ENCODE assay signal across 11 cellular contexts in the genomic region with DNA sequence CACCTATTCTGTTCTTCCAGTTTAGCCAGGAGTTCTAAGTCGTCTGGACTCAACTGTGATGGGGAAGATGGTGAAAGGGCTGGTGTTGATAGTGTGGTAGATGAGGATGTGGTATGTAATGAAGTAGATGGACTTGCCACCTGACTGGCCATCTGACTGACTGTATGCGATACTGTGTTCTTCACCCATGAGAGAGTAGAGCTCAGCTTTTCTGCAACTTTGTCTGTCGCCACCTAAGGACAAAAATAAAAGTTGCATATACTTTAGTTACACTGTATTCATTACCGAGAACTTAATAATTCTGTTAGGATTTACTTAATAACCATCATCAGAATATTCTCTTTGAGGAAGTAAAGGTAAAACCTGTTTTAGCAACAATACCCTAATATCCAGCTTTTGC. TPM values are rescaled to one million over a fixed set of nuclear protein-coding genes. Genes with fewer than 3 reads are reported as not detected.
DNase-seq lines count a peak whose midpoint lies in the region; ATAC-seq, FAIRE-seq and TF ChIP-seq lines count a peak whose summit lies in the region.
"Had no signal": no experiment of that assay in that cellular context is flagged by ENCODE, and none has a peak within 500 bp of the region (broad histone marks: within the 10 kb centered on the region; RNA-seq: fewer than 3 reads in every experiment).

No MANE protein-coding gene starts in this region.

- no peaks in the 10 kb centered on the region for H3K79me2 ChIP-seq in OCI-LY3 (ENCODE audit: low read length)

- no peaks in the 10 kb centered on the region for H3K9me3 Mint-ChIP-seq in natural killer cell treated with Interleukin-12 subunit alpha and Interleukin-12 subunit beta and Interleukin-15 and Interleukin-18, amount 100 ng/mL, for 72 hours

- peaks cover 15% of the 10 kb centered on the region for H3K4me1 ChIP-seq in OCI-LY3 (ENCODE audit: low read length)
- no peaks in the 10 kb centered on the region for H3K4me1 ChIP-seq in mucosa of descending colon (ENCODE audit: low read depth)

- TF ChIP-seq CTCF in GM12872 (IDR thresholded peaks at IDR 0.05; ENCODE audit: insufficient read depth, low read depth, low read length) (peak; percentile 38; the same call in 1 of the 3 replicates), OCI-LY3 (IDR thresholded peaks at IDR 0.05; ENCODE audit: low read depth, low read length) (peak; percentile 44), fibroblast of mammary gland (conservative IDR thresholded peaks at IDR 0.05; ENCODE audit: control insufficient read depth, insufficient read depth, low read depth, low read length) (peak; percentile 23), mucosa of descending colon (IDR thresholded peaks at IDR 0.05) (no peak)

- H3K4me3 Mint-ChIP-seq in natural killer cell treated with Interleukin-12 subunit alpha and Interleukin-12 subunit beta and Interleukin-15 and Interleukin-18, amount 100 ng/mL, for 72 hours = no peak overlapping the region

- H3K36me3 ChIP-seq in OCI-LY3 (replicated peaks; ENCODE audit: low read depth, low read length) = no peaks in the 10 kb centered on the region
- H3K36me3 ChIP-seq in mucosa of descending colon (ENCODE audit: low read depth) = no peaks in the 10 kb centered on the region

- H4K20me1 ChIP-seq in OCI-LY3 (ENCODE audit: insufficient read depth, low read length) = no peaks in the 10 kb centered on the region

- no peak overlapping the region for H3K27ac Mint-ChIP-seq in natural killer cell treated with Interleukin-12 subunit alpha and Interleukin-12 subunit beta and Interleukin-15 and Interleukin-18, amount 100 ng/mL, for 72 hours

- H3K9ac ChIP-seq in OCI-LY3 (ENCODE audit: low read length) = no peak overlapping the region

- no peak overlapping the region for H3K4me2 ChIP-seq in OCI-LY3 (ENCODE audit: low read length)

- no peak for ATAC-seq in HG03097 (IDR thresholded peaks at IDR 0.05; ENCODE audit: low FRiP score, unreplicated experiment)
- ATAC-seq in natural killer cell treated with Interleukin-12 subunit alpha and Interleukin-12 subunit beta and Interleukin-15 and Interleukin-18, amount 100 ng/mL, for 72 hours = no peak
- ATAC-seq in GM21723 (IDR thresholded peaks at IDR 0.05; ENCODE audit: unreplicated experiment) = no peak
- ATAC-seq in mucosa of descending colon = no peak

- intact Hi-C loops in mucosa of descending colon (cut with DNase I, micrococcal nuclease) = no loop called here

- DNase-seq in fibroblast of mammary gland (ENCODE audit: low read depth) = peak; percentile 24
- DNase-seq in natural killer cell treated with Interleukin-12 subunit alpha and Interleukin-12 subunit beta and Interleukin-15 and Interleukin-18, amount 100 ng/mL, for 72 hours (ENCODE audit: low spot score) = no peak
- no peak for DNase-seq in mucosa of descending colon
- DNase-seq: GDM1, KG1 had no signal

- no peak overlapping the region for H3K27ac ChIP-seq in OCI-LY3 (ENCODE audit: low read length)

- H3K4me3 ChIP-seq in OCI-LY3 (ENCODE audit: low read length) = no peak overlapping the region
- H3K4me3 ChIP-seq in fibroblast of mammary gland (ENCODE audit: control insufficient read depth, low read depth, low read length) = no peak overlapping the region
- H3K4me3 ChIP-seq in mucosa of descending colon = no peak overlapping the region

- H3K27me3 ChIP-seq in OCI-LY3 (ENCODE audit: low read depth, low read length) = no peaks in the 10 kb centered on the region

- no peaks in the 10 kb centered on the region for H3K36me3 Mint-ChIP-seq in natural killer cell treated with Interleukin-12 subunit alpha and Interleukin-12 subunit beta and Interleukin-15 and Interleukin-18, amount 100 ng/mL, for 72 hours

- H3K9me3 ChIP-seq in OCI-LY3 (ENCODE audit: insufficient read depth, low read length) (no peaks in the 10 kb centered on the region), mucosa of descending colon (no peaks in the 10 kb centered on the region)

- H3K27me3 Mint-ChIP-seq in natural killer cell treated with Interleukin-12 subunit alpha and Interleukin-12 subunit beta and Interleukin-15 and Interleukin-18, amount 100 ng/mL, for 72 hours = peaks cover 12 to 13% of the 10 kb centered on the region in 2 donors

- peak; percentile 79 for FAIRE-seq in A204.1 (lab: Jason Lieb, UNC)
- FAIRE-seq: frontal cortex had no signal

- H2AFZ ChIP-seq in OCI-LY3 (ENCODE audit: low read depth, low read length) = no peak overlapping the region

- H3K4me1 Mint-ChIP-seq in natural killer cell treated with Interleukin-12 subunit alpha and Interleukin-12 subunit beta and Interleukin-15 and Interleukin-18, amount 100 ng/mL, for 72 hours (ENCODE audit: low read depth in 2 of 2) = no peaks in the 10 kb centered on the region

RNA-seq across cellular contexts. Expression of gene EVI5, which starts 48.5 kb away (rescaled TPM):
- total RNA-seq in natural killer cell treated with Interleukin-12 subunit alpha and Interleukin-12 subunit beta and Interleukin-15 and Interleukin-18, amount 100 ng/mL, for 72 hours = 1 to 10 TPM; 1.2 to 6.1 TPM
- total RNA-seq in mucosa of descending colon = 10 to 100 TPM; 32.3 to 52.4 (median 33.5) TPM

Comparison
In these comparisons a context has a peak if more than half of its experiments do, and no peak if none do; other contexts are left out.
1. RNA of gene EVI5, which starts 48.5 kb away (total RNA-seq): 32.3 to 52.4 TPM in mucosa of descending colon; 1.2 to 6.1 TPM in natural killer cell treated with Interleukin-12 subunit alpha and Interleukin-12 subunit beta and Interleukin-15 and Interleukin-18, amount 100 ng/mL, for 72 hours; every median in the first group is over 4 times any median in the second.